In the genomic region with DNA sequence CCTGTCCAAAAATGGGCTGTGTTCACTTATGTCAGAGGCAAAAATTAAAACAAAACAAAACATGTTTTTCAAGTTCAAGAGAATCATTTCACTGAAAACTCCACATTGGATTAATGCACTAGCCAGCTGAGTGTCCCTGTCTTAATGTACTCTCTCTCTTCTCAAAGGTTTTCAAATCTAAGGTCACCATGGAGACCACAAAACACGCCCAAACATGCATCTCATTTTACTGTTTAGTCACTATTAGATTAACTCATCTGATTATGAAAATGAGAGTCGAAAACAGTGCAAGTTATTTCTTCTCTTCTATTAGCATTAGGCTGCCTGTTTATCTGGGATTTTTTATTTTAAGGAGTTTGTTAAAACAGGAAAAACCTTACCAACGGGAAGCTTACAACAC, we compare ENCODE assay signal across 9 cellular contexts.
DNase-seq lines count a peak whose midpoint lies in the region; ATAC-seq lines count a peak whose summit lies in the region.
"Had no signal": no experiment of that assay in that cellular context is flagged by ENCODE, and none has a peak within 500 bp of the region (broad histone marks: within the 10 kb centered on the region; RNA-seq: fewer than 3 reads in every experiment).

No MANE protein-coding gene starts in this region.

- no peak overlapping the region for H4K91ac ChIP-seq in neuronal stem cell (ENCODE audit: low read depth, low read length, poor library complexity)

- H2AFZ ChIP-seq in neuronal stem cell (ENCODE audit: low read length) = no peak overlapping the region

- WGBS in neuronal stem cell (ENCODE audit: extremely low coverage in 2 of 2, insufficient read length in 2 of 2, insufficient replicate concordance in 1 of 2), 2 donors = no CpG with 5 or more reads among the region's 3 CpGs

- no peak overlapping the region for H3K4ac ChIP-seq in neuronal stem cell (ENCODE audit: low read length)

- no peaks in the 10 kb centered on the region for H3K27me3 ChIP-seq in neuronal stem cell (ENCODE audit: control insufficient read depth in 3 of 3, insufficient read depth in 3 of 3, low read depth in 1 of 3, low read length in 3 of 3)

- H3K9me3 Mint-ChIP-seq in activated CD8-positive, alpha-beta memory T cell treated with anti-CD3 and anti-CD28 coated beads, Interleukin-2, amount 10 ng/mL, durations not matched to agents 7 days and 5 days (ENCODE audit: low read depth) = no peaks in the 10 kb centered on the region
- H3K9me3 Mint-ChIP-seq in activated CD4-positive, alpha-beta memory T cell treated with anti-CD3 and anti-CD28 coated beads, Interleukin-2, amount 10 ng/mL, durations not matched to agents 7 days and 5 days = no peaks in the 10 kb centered on the region
- H3K9me3 Mint-ChIP-seq: IgD-negative memory B cell had no signal

- peaks cover 63% of the 10 kb centered on the region for H3K4me1 Mint-ChIP-seq in activated CD8-positive, alpha-beta memory T cell treated with anti-CD3 and anti-CD28 coated beads, Interleukin-2, amount 10 ng/mL, durations not matched to agents 7 days and 5 days
- H3K4me1 Mint-ChIP-seq in activated CD4-positive, alpha-beta memory T cell treated with anti-CD3 and anti-CD28 coated beads, Interleukin-2, amount 10 ng/mL, durations not matched to agents 7 days and 5 days = peaks cover 59% of the 10 kb centered on the region

- H2BK120ac ChIP-seq in neuronal stem cell (ENCODE audit: low read depth, low read length) = no peak overlapping the region

- no peak overlapping the region for H3K14ac ChIP-seq in neuronal stem cell (ENCODE audit: low read length)

- H3K36me3 Mint-ChIP-seq in activated CD8-positive, alpha-beta memory T cell treated with anti-CD3 and anti-CD28 coated beads, Interleukin-2, amount 10 ng/mL, durations not matched to agents 7 days and 5 days = peaks cover 61% of the 10 kb centered on the region
- peaks cover 54% of the 10 kb centered on the region for H3K36me3 Mint-ChIP-seq in activated CD4-positive, alpha-beta memory T cell treated with anti-CD3 and anti-CD28 coated beads, Interleukin-2, amount 10 ng/mL, durations not matched to agents 7 days and 5 days (ENCODE audit: low read depth)

- peak overlapping the region; percentile 13 for H3K27ac Mint-ChIP-seq in activated CD8-positive, alpha-beta memory T cell treated with anti-CD3 and anti-CD28 coated beads, Interleukin-2, amount 10 ng/mL, durations not matched to agents 7 days and 5 days
- H3K27ac Mint-ChIP-seq in activated CD4-positive, alpha-beta memory T cell treated with anti-CD3 and anti-CD28 coated beads, Interleukin-2, amount 10 ng/mL, durations not matched to agents 7 days and 5 days = no peak overlapping the region

- peaks cover 0 to 5% of the 10 kb centered on the region in 2 donors for H3K4me1 ChIP-seq in neuronal stem cell (ENCODE audit: control insufficient read depth in 2 of 2, insufficient read depth in 1 of 2, low read depth in 1 of 2, low read length in 2 of 2)

- CTCF ChIA-PET in activated CD8-positive, alpha-beta memory T cell treated with anti-CD3 and anti-CD28 coated beads, Interleukin-2, amount 10 ng/mL, durations not matched to agents 7 days and 5 days (lab: Charles Lee) = interaction anchor here (1.5 kb wide), 1 partner anchor 21 kb away, joined by 5 read pairs; no protein-coding TSS in a partner anchor
- CTCF ChIA-PET in activated CD4-positive, alpha-beta memory T cell treated with anti-CD3 and anti-CD28 coated beads, Interleukin-2, amount 10 ng/mL, durations not matched to agents 7 days and 5 days (lab: Charles Lee) = interaction anchor here (1.0 kb wide), 1 partner anchor 9 kb away, joined by 3 read pairs; no protein-coding TSS in a partner anchor

- no peaks in the 10 kb centered on the region for H3K79me1 ChIP-seq in neuronal stem cell (ENCODE audit: low read depth, low read length)

- no peak for ATAC-seq in activated CD8-positive, alpha-beta memory T cell treated with anti-CD3 and anti-CD28 coated beads, Interleukin-2, amount 10 ng/mL, durations not matched to agents 7 days and 5 days
- ATAC-seq in esophagus mucosa (peak; percentile 65), HG03460 (IDR thresholded peaks at IDR 0.05; ENCODE audit: unreplicated experiment) (no peak)

- H3K4me3 Mint-ChIP-seq in activated CD8-positive, alpha-beta memory T cell treated with anti-CD3 and anti-CD28 coated beads, Interleukin-2, amount 10 ng/mL, durations not matched to agents 7 days and 5 days = no peak overlapping the region
- no peak overlapping the region for H3K4me3 Mint-ChIP-seq in activated CD4-positive, alpha-beta memory T cell treated with anti-CD3 and anti-CD28 coated beads, Interleukin-2, amount 10 ng/mL, durations not matched to agents 7 days and 5 days

- H2BK5ac ChIP-seq in neuronal stem cell (ENCODE audit: low read length) = no peak overlapping the region

- no peaks in the 10 kb centered on the region for H3K9me3 ChIP-seq in neuronal stem cell (replicated peaks in 1 of 2; ENCODE audit: control insufficient read depth in 2 of 2, insufficient read depth in 1 of 2, low read depth in 1 of 2, low read length in 2 of 2)

- H3K4me3 ChIP-seq in neuronal stem cell (ENCODE audit: low read length in 2 of 2) = no peak overlapping the region

- H2AK5ac ChIP-seq in neuronal stem cell (ENCODE audit: low read depth, low read length) = no peak overlapping the region

- H3K27me3 Mint-ChIP-seq in activated CD8-positive, alpha-beta memory T cell treated with anti-CD3 and anti-CD28 coated beads, Interleukin-2, amount 10 ng/mL, durations not matched to agents 7 days and 5 days = no peaks in the 10 kb centered on the region
- no peaks in the 10 kb centered on the region for H3K27me3 Mint-ChIP-seq in activated CD4-positive, alpha-beta memory T cell treated with anti-CD3 and anti-CD28 coated beads, Interleukin-2, amount 10 ng/mL, durations not matched to agents 7 days and 5 days
- H3K27me3 Mint-ChIP-seq: IgD-negative memory B cell had no signal

- POLR2A ChIA-PET in activated CD4-positive, alpha-beta memory T cell treated with anti-CD3 and anti-CD28 coated beads, Interleukin-2, amount 10 ng/mL, durations not matched to agents 7 days and 5 days (lab: Charles Lee) = interaction anchor here (1.1 kb wide), 1 partner anchor 98 kb away, joined by 3 read pairs; no protein-coding TSS in a partner anchor

- H3K23ac ChIP-seq in neuronal stem cell (ENCODE audit: low read depth, low read length, poor library complexity) = no peak overlapping the region

- H4K8ac ChIP-seq in neuronal stem cell (ENCODE audit: low read depth, low read length) = no peak overlapping the region

- no peak overlapping the region for H3K18ac ChIP-seq in neuronal stem cell (ENCODE audit: low read length)

- H3K36me3 ChIP-seq in neuronal stem cell (replicated peaks in 1 of 2; ENCODE audit: control insufficient read depth in 2 of 2, insufficient read depth in 2 of 2, low read length in 2 of 2) = no peaks in the 10 kb centered on the region

- no peak overlapping the region for H2BK15ac ChIP-seq in neuronal stem cell (ENCODE audit: low read length)

- H3K4me2 ChIP-seq in neuronal stem cell (ENCODE audit: insufficient read depth, low read length, poor library complexity, severe bottlenecking) = no peak overlapping the region

- no peak for DNase-seq in activated CD8-positive, alpha-beta memory T cell treated with anti-CD3 and anti-CD28 coated beads, Interleukin-2, amount 10 ng/mL, durations not matched to agents 7 days and 5 days
- DNase-seq in activated CD8-positive, alpha-beta memory T cell treated with anti-CD3 and anti-CD28 coated beads for 24 hours = no peak
- peak; percentile 14 for DNase-seq in NCI-H226
- peak; percentile 44 for DNase-seq in stromal cell of bone marrow (ENCODE audit: low read depth)
- DNase-seq in neuronal stem cell (ENCODE audit: low spot score) = no peak
- no peak for DNase-seq in activated CD4-positive, alpha-beta memory T cell treated with anti-CD3 and anti-CD28 coated beads, Interleukin-2, amount 10 ng/mL, durations not matched to agents 7 days and 5 days

- H3K9ac ChIP-seq in neuronal stem cell (ENCODE audit: low read depth, low read length, poor library complexity) = no peak overlapping the region

- H2BK12ac ChIP-seq in neuronal stem cell (ENCODE audit: low read length) = no peak overlapping the region

- no peak overlapping the region for H3K27ac ChIP-seq in neuronal stem cell (replicated peaks; ENCODE audit: low read length)

Comparison
In these comparisons a context has a peak if more than half of its experiments do, and no peak if none do; other contexts are left out.
1. DNase-seq: peak in NCI-H226 (single experiment) and stromal cell of bone marrow (single experiment); none in activated CD8-positive, alpha-beta memory T cell treated with anti-CD3 and anti-CD28 coated beads, Interleukin-2, amount 10 ng/mL, durations not matched to agents 7 days and 5 days (single experiment), activated CD8-positive, alpha-beta memory T cell treated with anti-CD3 and anti-CD28 coated beads for 24 hours (single experiment), neuronal stem cell (single experiment) and activated CD4-positive, alpha-beta memory T cell treated with anti-CD3 and anti-CD28 coated beads, Interleukin-2, amount 10 ng/mL, durations not matched to agents 7 days and 5 days (single experiment).